In the genomic region with DNA sequence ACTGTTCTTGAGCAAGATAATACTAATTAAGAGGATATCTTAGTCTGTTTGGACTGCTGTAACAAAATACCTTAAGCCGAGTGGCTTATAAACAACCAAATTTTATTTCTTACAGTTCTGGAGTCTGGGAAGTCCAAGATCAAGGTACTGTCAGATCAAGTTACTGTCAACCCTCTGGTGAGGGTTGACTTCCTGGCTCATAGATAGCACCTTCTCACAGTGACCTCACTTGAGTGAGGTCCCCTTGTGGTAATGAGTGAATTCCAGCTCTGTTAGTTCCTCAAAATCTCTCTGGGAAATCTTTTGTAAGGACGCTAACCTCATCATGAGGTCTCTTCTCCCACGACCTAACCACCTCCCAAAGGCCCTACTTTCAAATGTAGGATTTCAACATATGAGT, we compare ENCODE assay signal across 18 cellular contexts. TPM values are rescaled to one million over a fixed set of nuclear protein-coding genes. Genes with fewer than 3 reads are reported as not detected.
DNase-seq lines count a peak whose midpoint lies in the region; ATAC-seq and TF ChIP-seq lines count a peak whose summit lies in the region.
"Had no signal": no experiment of that assay in that cellular context is flagged by ENCODE, and none has a peak within 500 bp of the region (broad histone marks: within the 10 kb centered on the region; RNA-seq: fewer than 3 reads in every experiment).

No MANE protein-coding gene starts in this region.

- H3K27ac ChIP-seq in endodermal cell (ENCODE audit: low read depth, low read length): no peak overlapping the region

- 70 to 100% methylated on average over 1 to 3 of the region's 3 CpGs for WGBS in endodermal cell (ENCODE audit: insufficient coverage in 1 of 2, insufficient read length in 1 of 2), 2 experiments

- H3K4me1 Mint-ChIP-seq in endodermal cell: no peaks in the 10 kb centered on the region
- H3K4me1 Mint-ChIP-seq in effector memory CD8-positive, alpha-beta T cell (ENCODE audit: low read depth in 2 of 2): no peaks in the 10 kb centered on the region
- H3K4me1 Mint-ChIP-seq: CD4-positive, CD25-positive, alpha-beta regulatory T cell had no signal

- no peaks in the 10 kb centered on the region for H3K27me3 Mint-ChIP-seq in endodermal cell (ENCODE audit: insufficient read depth)
- H3K27me3 Mint-ChIP-seq in effector memory CD8-positive, alpha-beta T cell: no peaks in the 10 kb centered on the region
- H3K27me3 Mint-ChIP-seq: CD4-positive, CD25-positive, alpha-beta regulatory T cell had no signal

- H3K4me3 Mint-ChIP-seq in endodermal cell: no peak overlapping the region
- H3K4me3 Mint-ChIP-seq in effector memory CD8-positive, alpha-beta T cell: no peak overlapping the region
- H3K4me3 Mint-ChIP-seq: CD4-positive, CD25-positive, alpha-beta regulatory T cell had no signal

- H3K4me3 ChIP-seq in endodermal cell (ENCODE audit: low read length): no peak overlapping the region

- H3K9me3 Mint-ChIP-seq in endodermal cell: no peaks in the 10 kb centered on the region
- H3K9me3 Mint-ChIP-seq in effector memory CD8-positive, alpha-beta T cell: peaks cover 8 to 11% of the 10 kb centered on the region in 2 donors

- H3K27ac Mint-ChIP-seq in endodermal cell: no peak overlapping the region
- H3K27ac Mint-ChIP-seq in effector memory CD8-positive, alpha-beta T cell: no peak overlapping the region
- H3K27ac Mint-ChIP-seq: CD4-positive, CD25-positive, alpha-beta regulatory T cell had no signal

- no peak overlapping the region for H3K9ac ChIP-seq in endodermal cell (ENCODE audit: extremely low read depth, low read length, poor library complexity, severe bottlenecking)

- DNase-seq in EH (ENCODE audit: low read depth) (peak; percentile 2), HT1080 (ENCODE audit: low read depth) (peak; percentile 42), SKM-1 (lab: John Stamatoyannopoulos, UW; ENCODE audit: unreplicated experiment) (peak; percentile 12), endodermal cell (no peak), mesenteric fat pad (ENCODE audit: low spot score) (no peak), COLO668 (lab: John Stamatoyannopoulos, UW; ENCODE audit: unreplicated experiment) (no peak)
- no peak for DNase-seq in effector memory CD8-positive, alpha-beta T cell
- DNase-seq: AML-193; Calu3; CD4-positive, CD25-positive, alpha-beta regulatory T cell; DMS79 treated with DMSO at 0.1 percent for 48 hours; NCI-H1105; NCI-H187 treated with DMSO at 0.1 percent for 48 hours; NCI-H2171; NCI-H446 treated with DMSO at 0.1 percent for 48 hours; NCI-H774; SHP77 treated with DMSO at 0.1 percent for 48 hours had no signal

- peak; percentile 44 for TF ChIP-seq CTCF in endodermal cell (conservative IDR thresholded peaks at IDR 0.05)

- H3K36me3 ChIP-seq in endodermal cell (ENCODE audit: control insufficient read depth, insufficient read depth, low read length): no peaks in the 10 kb centered on the region

- no peaks in the 10 kb centered on the region for H3K27me3 ChIP-seq in endodermal cell (ENCODE audit: control insufficient read depth, insufficient read depth, low read length, poor library complexity, severe bottlenecking)

- H3K9me3 ChIP-seq in endodermal cell (ENCODE audit: control insufficient read depth, low read length): no peaks in the 10 kb centered on the region

- H3K36me3 Mint-ChIP-seq in endodermal cell (ENCODE audit: low read depth): no peaks in the 10 kb centered on the region
- H3K36me3 Mint-ChIP-seq in effector memory CD8-positive, alpha-beta T cell (ENCODE audit: insufficient read depth): no peaks in the 10 kb centered on the region
- H3K36me3 Mint-ChIP-seq: CD4-positive, CD25-positive, alpha-beta regulatory T cell had no signal

- no peaks in the 10 kb centered on the region for H3K4me1 ChIP-seq in endodermal cell (ENCODE audit: control insufficient read depth, insufficient read depth, low read length)

- ATAC-seq in GM19328 (IDR thresholded peaks at IDR 0.05; ENCODE audit: unreplicated experiment): no peak
- no peak for ATAC-seq in effector memory CD8-positive, alpha-beta T cell (replicated peaks)

RNA-seq across cellular contexts. Expression of gene ADGRA3, which starts 36.9 kb away (rescaled TPM):
- total RNA-seq in HT1080 (2014; rRNA removed; shearing (Covaris generic)): 26.2 and 28.7 TPM in 2 replicates
- 24.6 and 27.7 TPM in 2 replicates for polyA plus RNA-seq in HT1080 (2015; cell fraction: cytosol; rRNA removed)
- polyA plus RNA-seq in HT1080 (2015; cell fraction: nucleus; rRNA removed): 40.4 and 41.6 TPM in 2 replicates
- total RNA-seq in endodermal cell (10 to 100 TPM; 51.8 to 54.9 TPM), mesenteric fat pad (20.7 TPM)
- polyA plus RNA-seq in endodermal cell (2013, experiment 1 of 2): 69.8 TPM
- 66.8 TPM for polyA plus RNA-seq in endodermal cell (2013, experiment 2 of 2)

Comparison
In these comparisons a context has a peak if more than half of its experiments do, and no peak if none do; other contexts are left out.
1. DNase-seq: peak in EH (single experiment), HT1080 (single experiment) and SKM-1 (single experiment); none in endodermal cell (single experiment), mesenteric fat pad (single experiment), effector memory CD8-positive, alpha-beta T cell (0 of 3) and COLO668 (single experiment).